In genomic region chr5:137487600-137487999, GRCh38 we compare ENCODE assay signal across 13 cellular contexts. TPM values are rescaled to one million over a fixed set of nuclear protein-coding genes. Genes with fewer than 3 reads are reported as not detected.
A peak's percentile ranks its signal among the peaks of the same experiment; 100 is the strongest.
DNase-seq lines count a peak whose midpoint lies in the region; ATAC-seq and TF ChIP-seq lines count a peak whose summit lies in the region.
"Had no signal": no experiment of that assay in that cellular context is flagged by ENCODE, and none has a peak within 500 bp of the region (broad histone marks: within the 10 kb centered on the region; RNA-seq: fewer than 3 reads in every experiment).

No MANE protein-coding gene starts in this region.

- no peaks in the 10 kb centered on the region for H3K9me3 ChIP-seq in tibial artery
- H3K9me3 ChIP-seq: ovary, stomach had no signal

- no peaks in the 10 kb centered on the region for H3K27me3 ChIP-seq in tibial artery
- H3K27me3 ChIP-seq: ovary, stomach had no signal

- peaks cover 0 to 20% (median 0%) of the 10 kb centered on the region in 4 donors for H3K4me1 ChIP-seq in tibial artery
- H3K4me1 ChIP-seq: stomach had no signal

- H3K4me3 ChIP-seq in tibial artery (no peak overlapping the region), coronary artery (no peak overlapping the region)
- H3K4me3 ChIP-seq: lung, ovary, stomach had no signal

- no peaks in the 10 kb centered on the region for H3K36me3 ChIP-seq in tibial artery
- H3K36me3 ChIP-seq: ovary, stomach had no signal

- ATAC-seq in GM18520 (IDR thresholded peaks at IDR 0.05; ENCODE audit: unreplicated experiment) = no peak

- DNase-seq in LHCN-M2 (ENCODE audit: low read depth) (peak; percentile 72), dedifferentiated amniotic fluid mesenchymal stem cell (ENCODE audit: extremely low spot score) (peak; percentile 72), kidney glomerular epithelial cell (lab: John Stamatoyannopoulos, UW) (peak; percentile 32), tibial artery (peak; percentile 82), NCI-H2107 (lab: John Stamatoyannopoulos, UW) (no peak), coronary artery (ENCODE audit: low spot score) (no peak)
- DNase-seq: activated effector memory CD4-positive, alpha-beta T cell treated with Interleukin-2 at 50 U/mL for 16 hours; Calu3; ovary; stimulated activated CD4-positive, alpha-beta T cell treated with anti-CD3 and anti-CD28 coated beads, Interleukin-4, amount 100 ng/mL, for 4 hours; stomach had no signal

- TF ChIP-seq CTCF in tibial artery (IDR thresholded peaks at IDR 0.05) (no peak), coronary artery (IDR thresholded peaks at IDR 0.05) (no peak)

- H3K27ac ChIP-seq in tibial artery (peak overlapping the region; percentile 3 to 46), coronary artery (peak overlapping the region in 1 of 2 donors; percentile 58)
- H3K27ac ChIP-seq: ovary, stomach had no signal

- intact Hi-C loops in tibial artery (cut with DNase I; ENCODE audit: low total_unique reads) = no loop called here

RNA-seq across cellular contexts. Expression of gene SPOCK1, which starts 11.5 kb away (rescaled TPM):
- 23.2 and 31.4 TPM in 2 replicates for total RNA-seq in LHCN-M2 (2014; rRNA removed)
- 46.3 TPM for polyA plus RNA-seq in LHCN-M2 (2012)

Comparison
In these comparisons a context has a peak if more than half of its experiments do, and no peak if none do; other contexts are left out.
1. DNase-seq: peak in LHCN-M2 (single experiment), dedifferentiated amniotic fluid mesenchymal stem cell (single experiment), kidney glomerular epithelial cell (single experiment) and tibial artery (2 of 2); none in NCI-H2107 (single experiment) and coronary artery (single experiment).